Comparison of ENCODE assay signal across 1 cellular context in the genomic region with DNA sequence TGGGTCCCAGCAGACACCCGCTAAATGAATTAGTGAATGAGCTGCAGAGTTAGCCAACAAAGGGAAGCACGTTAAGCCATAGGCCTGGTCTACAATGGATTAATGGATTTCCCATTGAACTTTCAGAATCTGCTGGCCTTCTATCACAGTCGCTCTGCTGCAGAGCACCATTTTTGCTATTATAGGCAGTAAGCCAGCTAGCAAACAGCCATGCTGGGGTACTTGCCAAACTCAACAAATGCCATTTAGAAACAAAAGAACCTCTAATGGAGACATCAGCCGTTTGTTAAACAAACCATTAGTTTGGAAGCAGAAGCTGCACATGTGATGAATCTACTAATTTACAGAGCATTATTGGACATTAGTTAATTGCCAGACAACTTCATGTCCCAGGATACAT.
TF ChIP-seq lines count a peak whose summit lies in the region.

No MANE protein-coding gene starts in this region.

TF ChIP-seq in HepG2, 621 proteins besides CTCF, POLR2A, EP300 and RAD21 (continued from another document):
- TF ChIP-seq, protein P1, sequence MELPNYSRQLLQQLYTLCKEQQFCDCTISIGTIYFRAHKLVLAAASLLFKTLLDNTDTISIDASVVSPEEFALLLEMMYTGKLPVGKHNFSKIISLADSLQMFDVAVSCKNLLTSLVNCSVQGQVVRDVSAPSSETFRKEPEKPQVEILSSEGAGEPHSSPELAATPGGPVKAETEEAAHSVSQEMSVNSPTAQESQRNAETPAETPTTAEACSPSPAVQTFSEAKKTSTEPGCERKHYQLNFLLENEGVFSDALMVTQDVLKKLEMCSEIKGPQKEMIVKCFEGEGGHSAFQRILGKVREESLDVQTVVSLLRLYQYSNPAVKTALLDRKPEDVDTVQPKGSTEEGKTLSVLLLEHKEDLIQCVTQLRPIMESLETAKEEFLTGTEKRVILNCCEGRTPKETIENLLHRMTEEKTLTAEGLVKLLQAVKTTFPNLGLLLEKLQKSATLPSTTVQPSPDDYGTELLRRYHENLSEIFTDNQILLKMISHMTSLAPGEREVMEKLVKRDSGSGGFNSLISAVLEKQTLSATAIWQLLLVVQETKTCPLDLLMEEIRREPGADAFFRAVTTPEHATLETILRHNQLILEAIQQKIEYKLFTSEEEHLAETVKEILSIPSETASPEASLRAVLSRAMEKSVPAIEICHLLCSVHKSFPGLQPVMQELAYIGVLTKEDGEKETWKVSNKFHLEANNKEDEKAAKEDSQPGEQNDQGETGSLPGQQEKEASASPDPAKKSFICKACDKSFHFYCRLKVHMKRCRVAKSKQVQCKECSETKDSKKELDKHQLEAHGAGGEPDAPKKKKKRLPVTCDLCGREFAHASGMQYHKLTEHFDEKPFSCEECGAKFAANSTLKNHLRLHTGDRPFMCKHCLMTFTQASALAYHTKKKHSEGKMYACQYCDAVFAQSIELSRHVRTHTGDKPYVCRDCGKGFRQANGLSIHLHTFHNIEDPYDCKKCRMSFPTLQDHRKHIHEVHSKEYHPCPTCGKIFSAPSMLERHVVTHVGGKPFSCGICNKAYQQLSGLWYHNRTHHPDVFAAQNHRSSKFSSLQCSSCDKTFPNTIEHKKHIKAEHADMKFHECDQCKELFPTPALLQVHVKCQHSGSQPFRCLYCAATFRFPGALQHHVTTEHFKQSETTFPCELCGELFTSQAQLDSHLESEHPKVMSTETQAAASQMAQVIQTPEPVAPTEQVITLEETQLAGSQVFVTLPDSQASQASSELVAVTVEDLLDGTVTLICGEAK (IDR thresholded peaks at IDR 0.05) = no peak
- TF ChIP-seq, protein P1 (CRISPR knock-in tag; IDR thresholded peaks at IDR 0.05) = no peak
- TF ChIP-seq ZNF564 (CRISPR knock-in tag; IDR thresholded peaks at IDR 0.05) (no peak), BCL3 (CRISPR knock-in tag; IDR thresholded peaks at IDR 0.05) (no peak), SMC3 (IDR thresholded peaks at IDR 0.05; ENCODE audit: low read length) (no peak), ELF1 (CRISPR knock-in tag; IDR thresholded peaks at IDR 0.05) (no peak), ZNF720 (CRISPR knock-in tag; IDR thresholded peaks at IDR 0.05) (no peak), GMEB2 (CRISPR knock-in tag; IDR thresholded peaks at IDR 0.05; ENCODE audit: low read depth) (no peak), SIN3B (IDR thresholded peaks at IDR 0.05; ENCODE audit: low read length) (no peak), ATF7-NPFF (CRISPR knock-in tag; IDR thresholded peaks at IDR 0.05; ENCODE audit: low read depth) (no peak), U2AF2 (IDR thresholded peaks at IDR 0.05; ENCODE audit: low read depth, low read length) (no peak), ZFP36L2 (CRISPR knock-in tag; IDR thresholded peaks at IDR 0.05) (no peak)
- TF ChIP-seq, protein P2, sequence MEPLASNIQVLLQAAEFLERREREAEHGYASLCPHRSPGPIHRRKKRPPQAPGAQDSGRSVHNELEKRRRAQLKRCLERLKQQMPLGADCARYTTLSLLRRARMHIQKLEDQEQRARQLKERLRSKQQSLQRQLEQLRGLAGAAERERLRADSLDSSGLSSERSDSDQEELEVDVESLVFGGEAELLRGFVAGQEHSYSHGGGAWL (CRISPR knock-in tag; IDR thresholded peaks at IDR 0.05) = no peak
- TF ChIP-seq, protein P3, sequence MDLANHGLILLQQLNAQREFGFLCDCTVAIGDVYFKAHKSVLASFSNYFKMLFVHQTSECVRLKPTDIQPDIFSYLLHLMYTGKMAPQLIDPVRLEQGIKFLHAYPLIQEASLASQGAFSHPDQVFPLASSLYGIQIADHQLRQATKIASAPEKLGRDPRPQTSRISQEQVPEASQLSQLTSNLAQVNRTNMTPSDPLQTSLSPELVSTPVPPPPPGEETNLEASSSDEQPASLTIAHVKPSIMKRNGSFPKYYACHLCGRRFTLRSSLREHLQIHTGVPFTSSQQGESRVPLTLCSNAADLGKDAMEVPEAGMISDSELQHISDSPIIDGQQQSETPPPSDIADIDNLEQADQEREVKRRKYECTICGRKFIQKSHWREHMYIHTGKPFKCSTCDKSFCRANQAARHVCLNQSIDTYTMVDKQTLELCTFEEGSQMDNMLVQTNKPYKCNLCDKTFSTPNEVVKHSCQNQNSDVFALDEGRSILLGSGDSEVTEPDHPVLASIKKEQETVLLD (CRISPR knock-in tag; IDR thresholded peaks at IDR 0.05; ENCODE audit: low read depth) = no peak
TF ChIP-seq in HepG2: peak in this region for 0.
